Comparison of ENCODE assay signal across 8 cellular contexts in the genomic region with DNA sequence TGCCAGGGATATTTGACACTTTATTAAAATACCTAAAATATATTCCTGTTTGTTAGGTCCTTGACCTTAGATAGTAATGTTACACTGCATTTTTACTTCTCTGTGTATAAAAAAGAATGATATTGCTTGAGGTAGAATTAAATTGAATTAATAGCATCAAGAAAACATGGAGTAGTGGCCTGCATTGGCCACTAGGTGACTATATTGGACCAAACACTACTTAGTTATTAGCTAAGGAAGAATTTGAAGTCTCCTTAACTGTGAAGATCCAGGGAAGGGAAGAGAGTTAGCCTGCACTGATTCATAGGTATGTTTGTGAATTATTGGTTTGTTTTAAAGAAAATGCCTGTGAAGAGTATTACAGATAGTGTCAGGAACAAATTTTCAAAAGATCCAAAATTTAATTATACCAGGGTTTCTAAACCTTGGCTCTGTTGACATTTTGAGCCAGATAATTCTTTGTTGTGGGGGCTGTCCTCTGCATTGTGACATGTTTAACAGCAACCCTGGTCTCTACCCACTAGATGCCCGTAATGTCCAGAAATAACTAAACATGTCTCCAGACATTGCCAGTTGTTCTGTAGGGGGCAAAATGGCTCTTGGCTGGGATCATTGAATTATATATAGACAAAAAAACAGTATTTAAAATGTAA.
DNase-seq lines count a peak whose midpoint lies in the region; ATAC-seq, FAIRE-seq and TF ChIP-seq lines count a peak whose summit lies in the region.

No MANE protein-coding gene starts in this region.

- in situ Hi-C loops in KBM-7 (cut with MboI; ENCODE audit: low pct_unique_long_range_greater_than_20kb, low sequenced_read_pairs) = no loop called here

- TF ChIP-seq CTCF in D721Med (IDR thresholded peaks at IDR 0.05; ENCODE audit: insufficient read depth, missing control alignments) = peak; percentile 53

- no peak for ATAC-seq in GM18502 (IDR thresholded peaks at IDR 0.05; ENCODE audit: poor library complexity, unreplicated experiment)

- peak; percentile 25 for FAIRE-seq in D721Med (lab: Jason Lieb, UNC)

- intact Hi-C loops in activated CD4-positive, alpha-beta T cell treated with anti-CD3 and anti-CD28 coated beads, Interleukin-2, amount 10 ng/mL, durations not matched to agents 24 days and 14 days (cut with micrococcal nuclease) = no loop called here

- H3K9me3 Mint-ChIP-seq in activated CD4-positive, alpha-beta T cell treated with anti-CD3 and anti-CD28 coated beads, Interleukin-2, amount 10 ng/mL, durations not matched to agents 24 days and 14 days = no peaks in the 10 kb centered on the region

- H3K27me3 Mint-ChIP-seq in activated CD4-positive, alpha-beta T cell treated with anti-CD3 and anti-CD28 coated beads, Interleukin-2, amount 10 ng/mL, durations not matched to agents 24 days and 14 days = peaks cover 23% of the 10 kb centered on the region

- no peak overlapping the region for H3K27ac Mint-ChIP-seq in activated CD4-positive, alpha-beta T cell treated with anti-CD3 and anti-CD28 coated beads, Interleukin-2, amount 10 ng/mL, durations not matched to agents 24 days and 14 days

- no peaks in the 10 kb centered on the region for H3K36me3 Mint-ChIP-seq in activated CD4-positive, alpha-beta T cell treated with anti-CD3 and anti-CD28 coated beads, Interleukin-2, amount 10 ng/mL, durations not matched to agents 24 days and 14 days (ENCODE audit: low read depth)

- DNase-seq in D721Med (ENCODE audit: insufficient read length, low spot score) (no peak), KBM-7 (peak; percentile 25), amniotic epithelial cell (ENCODE audit: low read depth) (peak; percentile 71), iris pigment epithelial cell (ENCODE audit: low read depth) (peak; percentile 78), activated gamma-delta T cell (lab: John Stamatoyannopoulos, UW) (no peak)
- DNase-seq in activated CD4-positive, alpha-beta T cell treated with anti-CD3 and anti-CD28 coated beads, Interleukin-2, amount 10 ng/mL, durations not matched to agents 24 days and 14 days = no peak
- DNase-seq in effector CD4-positive, alpha-beta T cell = no peak

- no peaks in the 10 kb centered on the region for H3K4me1 Mint-ChIP-seq in activated CD4-positive, alpha-beta T cell treated with anti-CD3 and anti-CD28 coated beads, Interleukin-2, amount 10 ng/mL, durations not matched to agents 24 days and 14 days

- H3K4me3 Mint-ChIP-seq in activated CD4-positive, alpha-beta T cell treated with anti-CD3 and anti-CD28 coated beads, Interleukin-2, amount 10 ng/mL, durations not matched to agents 24 days and 14 days = no peak overlapping the region

Comparison
In these comparisons a context has a peak if more than half of its experiments do, and no peak if none do; other contexts are left out.
1. DNase-seq: peak in KBM-7 (single experiment), amniotic epithelial cell (single experiment) and iris pigment epithelial cell (single experiment); none in D721Med (single experiment), activated CD4-positive, alpha-beta T cell treated with anti-CD3 and anti-CD28 coated beads, Interleukin-2, amount 10 ng/mL, durations not matched to agents 24 days and 14 days (single experiment), effector CD4-positive, alpha-beta T cell (single experiment) and activated gamma-delta T cell (single experiment).